8 cellular contexts compared by ENCODE assay signal in genomic region chr5:150905312-150905683, GRCh38. TPM values are rescaled to one million over a fixed set of nuclear protein-coding genes. Genes with fewer than 3 reads are reported as not detected.
DNase-seq lines count a peak whose midpoint lies in the region; ATAC-seq and TF ChIP-seq lines count a peak whose summit lies in the region.

No MANE protein-coding gene starts in this region.

- H3K9me3 Mint-ChIP-seq in endothelial cell (ENCODE audit: unreplicated experiment), result peaks cover 21% of the 10 kb centered on the region

- H3K4me1 ChIP-seq in A673 (ENCODE audit: insufficient read depth, low read length, poor library complexity, severe bottlenecking) (no peaks in the 10 kb centered on the region), PC-9 (replicated peaks; ENCODE audit: insufficient read depth) (0 out of 2 replicates have a peak, but pooled peaks cover 6% of the 10 kb centered on the region)

- no peaks in the 10 kb centered on the region for H4K20me1 ChIP-seq in PC-9 (ENCODE audit: insufficient read depth)
- no peaks in the 10 kb centered on the region for H4K20me1 ChIP-seq in neural cell (ENCODE audit: insufficient read depth)

- H3F3A ChIP-seq in PC-9 (ENCODE audit: insufficient read depth, low read depth), result no peaks in the 10 kb centered on the region
- H3F3A ChIP-seq in neural cell (ENCODE audit: insufficient read depth, low read length, poor library complexity, severe bottlenecking), result no peaks in the 10 kb centered on the region

- no peak for TF ChIP-seq RAD21 in neural cell (conservative IDR thresholded peaks at IDR 0.05)

- no peak for TF ChIP-seq EP300 in neural cell (conservative IDR thresholded peaks at IDR 0.05; ENCODE audit: poor library complexity, severe bottlenecking)

- BruUV-seq in A673 (replicated peaks; lab: Mats Ljungman, UMichigan), result no TSS peak
- no TSS peak for BruUV-seq in PC-9 (replicated peaks; lab: Mats Ljungman, UMichigan)

- H3K27me3 ChIP-seq in A673 (replicated peaks; ENCODE audit: insufficient read depth, low read depth, low read length, poor library complexity) (no peaks in the 10 kb centered on the region), PC-9 (ENCODE audit: insufficient read depth, low read depth) (no peaks in the 10 kb centered on the region), neural cell (ENCODE audit: insufficient read depth, low read depth, low read length) (no peaks in the 10 kb centered on the region)

- H3K36me3 Mint-ChIP-seq in endothelial cell (ENCODE audit: low read depth, unreplicated experiment), result peaks cover 48% of the 10 kb centered on the region

- H2AFZ ChIP-seq in PC-9 (peak overlapping the region; percentile 98), neural cell (ENCODE audit: low read depth, low read length) (peak overlapping the region; percentile 75)

- no peaks in the 10 kb centered on the region for H3K9me2 ChIP-seq in PC-9 (ENCODE audit: insufficient read depth)
- no peaks in the 10 kb centered on the region for H3K9me2 ChIP-seq in neural cell (ENCODE audit: insufficient read depth, low read length)

- H3K4me3 Mint-ChIP-seq in endothelial cell (ENCODE audit: unreplicated experiment), result peak overlapping the region; percentile 96

- no peak for ATAC-seq in HG03196 (IDR thresholded peaks at IDR 0.05; ENCODE audit: unreplicated experiment)
- ATAC-seq in GM19395 (IDR thresholded peaks at IDR 0.05; ENCODE audit: unreplicated experiment), result no peak

- H3K36me3 ChIP-seq in A673 (ENCODE audit: insufficient read depth, low read length, poor library complexity, severe bottlenecking), result peaks cover 33% of the 10 kb centered on the region
- H3K36me3 ChIP-seq in PC-9 (ENCODE audit: low read depth), result peaks cover 30% of the 10 kb centered on the region
- H3K36me3 ChIP-seq in neural cell (ENCODE audit: insufficient read depth, low read length), result no peaks in the 10 kb centered on the region

- DNase-seq in A673 (ENCODE audit: low spot score) (no peak), PC-9 (no peak), endothelial cell (ENCODE audit: low spot score) (no peak), superior temporal gyrus (ENCODE audit: extremely low spot score) (no peak), KG1 (lab: John Stamatoyannopoulos, UW) (no peak)

- peak overlapping the region; percentile 77 for H3K9ac ChIP-seq in neural cell (ENCODE audit: low read length)

- H3K79me2 ChIP-seq in PC-9 (ENCODE audit: low read depth) (no peaks in the 10 kb centered on the region), neural cell (replicated peaks; ENCODE audit: insufficient read depth, low read length) (peaks cover 15% of the 10 kb centered on the region)

- intact Hi-C loops in A673 (cut with micrococcal nuclease; ENCODE audit: unreplicated experiment) (no loop called here), PC-9 (cut with micrococcal nuclease; ENCODE audit: unreplicated experiment) (no loop called here)

- TF ChIP-seq CTCF in A673 (conservative IDR thresholded peaks at IDR 0.05; ENCODE audit: low read depth, low read length) (no peak), PC-9 (conservative IDR thresholded peaks at IDR 0.05) (no peak), endothelial cell (IDR thresholded peaks at IDR 0.05; ENCODE audit: unreplicated experiment) (no peak), neural cell (IDR thresholded peaks at IDR 0.05; ENCODE audit: poor library complexity, severe bottlenecking) (no peak)

- peaks cover 3% of the 10 kb centered on the region for H3K27me3 Mint-ChIP-seq in endothelial cell (ENCODE audit: unreplicated experiment)

- H3K27ac Mint-ChIP-seq in endothelial cell (ENCODE audit: unreplicated experiment), result peak overlapping the region; percentile 99

- H3K4me1 Mint-ChIP-seq in endothelial cell (ENCODE audit: unreplicated experiment), result peaks cover 12% of the 10 kb centered on the region

- peaks cover 45% of the 10 kb centered on the region for H3K9me3 ChIP-seq in A673 (ENCODE audit: low read depth, low read length, poor library complexity, severe bottlenecking)
- peaks cover 52% of the 10 kb centered on the region for H3K9me3 ChIP-seq in PC-9 (ENCODE audit: insufficient read depth, low read depth)
- peaks cover 8% of the 10 kb centered on the region for H3K9me3 ChIP-seq in neural cell (ENCODE audit: low read length)

- H3K4me2 ChIP-seq in PC-9, result peak overlapping the region; percentile 88
- H3K4me2 ChIP-seq in neural cell (ENCODE audit: low read length), result peak overlapping the region; percentile 44

- CTCF ChIA-PET in A673 (lab: Charles Lee) (no interaction called here), PC-9 (lab: Charles Lee) (no interaction called here)

- H3K27ac ChIP-seq in A673 (ENCODE audit: low read depth, low read length, poor library complexity, severe bottlenecking) (peak overlapping the region; percentile 94), PC-9 (peak overlapping the region; percentile 73; the same call in 1 of the 2 replicates), neural cell (ENCODE audit: low read length) (peak overlapping the region; percentile 88)

- POLR2A ChIA-PET in A673 (lab: Charles Lee; ENCODE audit: low non-redundant PET), result no interaction called here
- POLR2A ChIA-PET in PC-9 (lab: Charles Lee; ENCODE audit: unreplicated experiment), result no interaction called here

- H3K4me3 ChIP-seq in A673 (ENCODE audit: low read depth, low read length, poor library complexity, severe bottlenecking) (peak overlapping the region; percentile 54), PC-9 (peak overlapping the region; percentile 78), neural cell (ENCODE audit: low read length) (peak overlapping the region; percentile 69)

TF ChIP-seq in neural cell, 6 proteins besides CTCF, POLR2A, EP300 and RAD21:
- no peak for TF ChIP-seq POLR2AphosphoS5 (IDR thresholded peaks at IDR 0.05)
- TF ChIP-seq REST (IDR thresholded peaks at IDR 0.05; ENCODE audit: borderline replicate concordance), result no peak
- no peak for TF ChIP-seq SMC3 (conservative IDR thresholded peaks at IDR 0.05; ENCODE audit: poor library complexity)
- no peak for TF ChIP-seq EZH2 (IDR thresholded peaks at IDR 0.05; ENCODE audit: borderline replicate concordance, insufficient read depth, low read length, poor library complexity, severe bottlenecking)
- TF ChIP-seq MXI1 (conservative IDR thresholded peaks at IDR 0.05; ENCODE audit: poor library complexity, severe bottlenecking), result no peak
- TF ChIP-seq TAF1 (IDR thresholded peaks at IDR 0.05; ENCODE audit: low read depth), result no peak

RNA-seq across cellular contexts. Expression of gene ZNF300, which starts 0.5 kb away (rescaled TPM):
- total RNA-seq in A673 (2021) (12.6 and 13.1 TPM in 2 replicates), PC-9 (2021) (3.7 and 4.1 TPM in 2 replicates), endothelial cell (ENCODE audit: unreplicated experiment) (11.1 TPM)
- 126 and 133 TPM in 2 replicates for polyA plus RNA-seq in neural cell
- 62.3 and 75.4 TPM in 2 replicates for polyA minus RNA-seq in neural cell

RNA-seq across cellular contexts. Expression of gene IRGM, which starts 59.0 kb away (rescaled TPM):
- not detected in 2 replicates for total RNA-seq in A673 (2021)
- not detected in 2 replicates for total RNA-seq in PC-9 (2021)
- not detected for total RNA-seq in endothelial cell (ENCODE audit: unreplicated experiment)
- polyA plus RNA-seq in neural cell, result 0.28 TPM in 1 of 2 replicates, not detected in the other
- not detected in 2 replicates for polyA minus RNA-seq in neural cell
